11 cellular contexts compared by ENCODE assay signal in the genomic region with DNA sequence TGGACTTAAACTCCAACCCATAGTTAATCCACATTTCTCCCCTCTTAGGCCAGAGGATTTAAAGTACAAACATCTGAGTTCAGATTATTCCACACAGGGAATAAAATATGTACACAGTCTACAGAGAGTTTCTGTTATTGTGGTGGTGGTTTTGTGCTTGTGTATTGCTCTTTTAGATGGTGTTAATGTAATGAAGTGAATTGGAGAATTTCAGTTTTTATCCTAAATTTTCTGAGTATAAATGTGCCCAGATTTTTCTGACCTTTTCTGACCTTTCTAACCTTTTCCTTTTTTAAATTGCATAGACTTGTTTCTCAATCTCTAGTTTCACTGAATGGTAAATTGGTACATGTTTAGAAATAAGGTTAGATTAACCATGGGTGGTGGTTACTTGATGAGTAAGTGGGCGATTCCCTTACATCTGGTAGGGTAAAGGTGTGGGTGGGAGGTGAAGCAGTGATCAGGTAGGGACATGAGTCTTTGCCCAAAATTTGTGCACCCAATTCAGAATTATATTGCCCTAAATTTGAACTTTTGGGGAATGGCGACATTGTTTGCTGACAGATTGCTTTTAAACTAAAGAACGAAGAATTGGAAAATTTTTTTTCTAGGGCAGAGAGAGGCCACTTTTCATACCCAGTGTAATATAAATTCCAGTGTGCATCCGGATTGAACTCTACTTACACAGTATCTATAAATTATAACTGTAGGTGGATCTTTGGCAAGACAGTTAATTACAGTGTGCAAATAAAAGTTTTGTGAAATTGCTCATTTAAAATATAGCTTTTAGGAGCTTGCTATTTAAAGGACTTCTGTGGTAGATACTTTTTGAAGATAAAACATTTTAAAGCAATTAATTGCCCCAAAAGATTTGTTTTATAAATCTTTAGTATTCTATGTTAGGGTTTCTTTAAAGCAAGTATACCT.
A peak's percentile ranks its signal among the peaks of the same experiment; 100 is the strongest.
DNase-seq lines count a peak whose midpoint lies in the region; ATAC-seq and TF ChIP-seq lines count a peak whose summit lies in the region.
"Had no signal": no experiment of that assay in that cellular context is flagged by ENCODE, and none has a peak within 500 bp of the region (broad histone marks: within the 10 kb centered on the region; RNA-seq: fewer than 3 reads in every experiment).

No MANE protein-coding gene starts in this region.

- no peaks in the 10 kb centered on the region for H4K20me1 ChIP-seq in IMR-90 (ENCODE audit: insufficient read depth, low read length)

- TF ChIP-seq CTCF in IMR-90 (conservative IDR thresholded peaks at IDR 0.05; ENCODE audit: low read depth, low read length) (no peak), gastrocnemius medialis (IDR thresholded peaks at IDR 0.05 in 4 of 5, conservative IDR thresholded peaks at IDR 0.05 in 1 of 5) (no peak)

- no peaks in the 10 kb centered on the region for H3K9me3 ChIP-seq in IMR-90 (ENCODE audit: control insufficient read depth, insufficient read depth, low read length)
- H3K9me3 ChIP-seq in endocrine pancreas (ENCODE audit: control insufficient read depth, low read length), result no peaks in the 10 kb centered on the region
- H3K9me3 ChIP-seq in gastrocnemius medialis, result no peaks in the 10 kb centered on the region
- H3K9me3 ChIP-seq: left lung, transverse colon had no signal

- WGBS in IMR-90 (ENCODE audit: extremely low coverage in 2 of 2, insufficient read length in 1 of 2), 2 experiments, result no CpG with 5 or more reads among the region's 4 CpGs

- H3K27ac ChIP-seq in IMR-90 (ENCODE audit: insufficient read depth, low read length), result no peak overlapping the region
- peak overlapping the region; percentile 42 to 65 (median 60) for H3K27ac ChIP-seq in gastrocnemius medialis
- H3K27ac ChIP-seq: left lung, transverse colon had no signal

- DNase-seq in activated CD4-positive, alpha-beta T cell treated with anti-CD3 and anti-CD28 coated beads for 36 hours, result no peak
- no peak for DNase-seq in activated CD4-positive, alpha-beta T cell treated with anti-CD3 and anti-CD28 coated beads for 48 hours
- DNase-seq in IMR-90 (no peak), gastrocnemius medialis (no peak), hypothalamus (lab: John Stamatoyannopoulos, UW) (no peak), COLO829 (ENCODE audit: low spot score) (no peak)
- DNase-seq: effector memory CD4-positive, alpha-beta T cell had no signal

- CTCF ChIA-PET in activated CD4-positive, alpha-beta T cell treated with anti-CD3 and anti-CD28 coated beads for 36 hours (lab: Charles Lee), result interaction anchor here (0.6 kb wide), 1 partner anchor 134 kb away, joined by 4 read pairs; no protein-coding TSS in a partner anchor
- CTCF ChIA-PET in IMR-90 (lab: Yijun Ruan, JAX), result no interaction called here

- 0 out of 2 replicates have a peak overlapping the region, but pooled peaks have one; percentile 25 for H2AK5ac ChIP-seq in IMR-90 (ENCODE audit: low read depth, low read length)

- H2BK15ac ChIP-seq in IMR-90 (ENCODE audit: low read depth, low read length), result 0 out of 3 replicates have a peak overlapping the region, but pooled peaks have one; percentile 74

- no peak for TF ChIP-seq RAD21 in IMR-90 (IDR thresholded peaks at IDR 0.05; ENCODE audit: low read length)

- peaks cover 48% of the 10 kb centered on the region for H3K4me1 Mint-ChIP-seq in activated CD4-positive, alpha-beta T cell treated with anti-CD3 and anti-CD28 coated beads for 36 hours

- no peak overlapping the region for H2AFZ ChIP-seq in IMR-90 (replicated peaks; ENCODE audit: low read length, poor library complexity)

- in situ Hi-C loops in IMR-90 (cut with MboI; ENCODE audit: low sequenced_read_pairs), result no loop called here
- in situ Hi-C loops in gastrocnemius medialis (cut with MboI; ENCODE audit: low sequenced_read_pairs in 4 of 4), result no loop called here

- dilution Hi-C loops in IMR-90 (cut with HindIII; ENCODE audit: low sequenced_read_pairs, unreplicated experiment), result no loop called here

- H3K4me3 ChIP-seq in IMR-90 (ENCODE audit: insufficient read depth, low read depth, low read length) (no peak overlapping the region), endocrine pancreas (ENCODE audit: control insufficient read depth, insufficient read depth, low read length) (peak overlapping the region; percentile 81), gastrocnemius medialis (peak overlapping the region; percentile 22 to 39 (median 32))

- TF ChIP-seq POLR2A in IMR-90 (IDR thresholded peaks at IDR 0.05; ENCODE audit: low read depth, low read length), result no peak
- no peak for TF ChIP-seq POLR2A in gastrocnemius medialis (IDR thresholded peaks at IDR 0.05)

- H3K14ac ChIP-seq in IMR-90 (replicated peaks; ENCODE audit: low read depth, low read length), result no peak overlapping the region

- H4K8ac ChIP-seq in IMR-90 (ENCODE audit: low read depth in 2 of 2, low read length in 2 of 2), result no peak overlapping the region

- no TSS peak for BruUV-seq in IMR-90 (replicated peaks; lab: Mats Ljungman, UMichigan)

- H3K4ac ChIP-seq in IMR-90 (ENCODE audit: low read depth, low read length), result no peak overlapping the region

- H3K27me3 ChIP-seq in IMR-90 (ENCODE audit: control insufficient read depth, insufficient read depth, low read length) (no peaks in the 10 kb centered on the region), endocrine pancreas (ENCODE audit: control insufficient read depth, insufficient read depth, low read length) (no peaks in the 10 kb centered on the region), gastrocnemius medialis (no peaks in the 10 kb centered on the region)
- H3K27me3 ChIP-seq: left lung, transverse colon had no signal

- POLR2A ChIA-PET in activated CD4-positive, alpha-beta T cell treated with anti-CD3 and anti-CD28 coated beads for 36 hours (lab: Charles Lee), result no interaction called here
- POLR2A ChIA-PET in IMR-90 (lab: Charles Lee; ENCODE audit: unreplicated experiment), result no interaction called here

- H3K9me1 ChIP-seq in IMR-90 (ENCODE audit: insufficient read depth, low read length), result peaks cover 6% of the 10 kb centered on the region; the same call in 1 of the 2 replicates

- no peak overlapping the region for H3K18ac ChIP-seq in IMR-90 (ENCODE audit: low read depth, low read length)

- H3K27me3 Mint-ChIP-seq in activated CD4-positive, alpha-beta T cell treated with anti-CD3 and anti-CD28 coated beads for 36 hours, result peaks cover 2% of the 10 kb centered on the region

- H3K36me3 Mint-ChIP-seq in activated CD4-positive, alpha-beta T cell treated with anti-CD3 and anti-CD28 coated beads for 36 hours (ENCODE audit: low read depth), result no peaks in the 10 kb centered on the region

- ATAC-seq in activated CD4-positive, alpha-beta T cell treated with anti-CD3 and anti-CD28 coated beads for 36 hours, result no peak
- no peak for ATAC-seq in IMR-90 (ENCODE audit: low read depth)
- ATAC-seq in gastrocnemius medialis, result no peak
- ATAC-seq in GM18511 (IDR thresholded peaks at IDR 0.05; ENCODE audit: unreplicated experiment), result no peak

- intact Hi-C loops in activated CD4-positive, alpha-beta T cell treated with anti-CD3 and anti-CD28 coated beads for 36 hours (cut with DNase I, micrococcal nuclease), result loop anchor here in 1 of 2 experiments (10.0 kb wide), 2 partner anchors 341 to 801 kb away; a partner anchor contains a TSS
- intact Hi-C loops in IMR-90 (cut with micrococcal nuclease), result no loop called here
- intact Hi-C loops in gastrocnemius medialis (cut with DNase I; ENCODE audit: low total_unique reads), result no loop called here

- H3K4me1 ChIP-seq in IMR-90 (ENCODE audit: control insufficient read depth, insufficient read depth, low read length), result peaks cover 2% of the 10 kb centered on the region
- peaks cover 39% of the 10 kb centered on the region for H3K4me1 ChIP-seq in endocrine pancreas (ENCODE audit: control insufficient read depth, insufficient read depth, low read length)
- peaks cover 39 to 52% of the 10 kb centered on the region in 2 donors for H3K4me1 ChIP-seq in gastrocnemius medialis

- H3K36me3 ChIP-seq in IMR-90 (ENCODE audit: control insufficient read depth, insufficient read depth, low read length) (no peaks in the 10 kb centered on the region), endocrine pancreas (ENCODE audit: control insufficient read depth, insufficient read depth, low read length) (no peaks in the 10 kb centered on the region), gastrocnemius medialis (no peaks in the 10 kb centered on the region)
- H3K36me3 ChIP-seq: left lung, transverse colon had no signal

- no peak overlapping the region for H3K4me3 Mint-ChIP-seq in activated CD4-positive, alpha-beta T cell treated with anti-CD3 and anti-CD28 coated beads for 36 hours

- no peak overlapping the region for H2BK120ac ChIP-seq in IMR-90 (ENCODE audit: low read depth, low read length)

- H3K27ac Mint-ChIP-seq in activated CD4-positive, alpha-beta T cell treated with anti-CD3 and anti-CD28 coated beads for 36 hours, result peak overlapping the region; percentile 31

- no peak overlapping the region for H2BK20ac ChIP-seq in IMR-90 (ENCODE audit: low read depth, low read length)

- no peak overlapping the region for H2AK9ac ChIP-seq in IMR-90 (replicated peaks; ENCODE audit: low read depth, low read length, poor library complexity)

- H3K4me2 ChIP-seq in IMR-90 (ENCODE audit: low read depth, low read length), result no peak overlapping the region

- no peak overlapping the region for H4K5ac ChIP-seq in IMR-90 (ENCODE audit: low read depth, low read length)

- H2BK5ac ChIP-seq in IMR-90 (ENCODE audit: low read depth, low read length, poor library complexity, severe bottlenecking), result no peak overlapping the region

- no peak overlapping the region for H3K23ac ChIP-seq in IMR-90 (ENCODE audit: low read depth, low read length)

- H3K9me3 Mint-ChIP-seq in activated CD4-positive, alpha-beta T cell treated with anti-CD3 and anti-CD28 coated beads for 36 hours (ENCODE audit: low read depth), result no peaks in the 10 kb centered on the region

- H3K9ac ChIP-seq in IMR-90 (ENCODE audit: low read depth, low read length) (no peak overlapping the region), endocrine pancreas (ENCODE audit: control insufficient read depth, insufficient read depth, low read length) (no peak overlapping the region)

- H4K91ac ChIP-seq in IMR-90 (ENCODE audit: insufficient read depth, low read depth, low read length), result no peak overlapping the region

- no peak overlapping the region for H3K56ac ChIP-seq in IMR-90 (ENCODE audit: extremely low read depth, insufficient read depth, low read length)

- H3K79me1 ChIP-seq in IMR-90 (ENCODE audit: low read depth in 1 of 2, low read length in 2 of 2), result peaks cover 7 to 20% of the 10 kb centered on the region in 2 experiments; a peak in 3 of 4 replicates

TF ChIP-seq in IMR-90, 13 proteins besides CTCF, POLR2A, EP300 and RAD21 (continues in another document):
- TF ChIP-seq CHD1 (IDR thresholded peaks at IDR 0.05; ENCODE audit: low read depth, low read length) (no peak), MAFK (IDR thresholded peaks at IDR 0.05; ENCODE audit: low read depth, low read length) (no peak)
- TF ChIP-seq, protein P1, sequence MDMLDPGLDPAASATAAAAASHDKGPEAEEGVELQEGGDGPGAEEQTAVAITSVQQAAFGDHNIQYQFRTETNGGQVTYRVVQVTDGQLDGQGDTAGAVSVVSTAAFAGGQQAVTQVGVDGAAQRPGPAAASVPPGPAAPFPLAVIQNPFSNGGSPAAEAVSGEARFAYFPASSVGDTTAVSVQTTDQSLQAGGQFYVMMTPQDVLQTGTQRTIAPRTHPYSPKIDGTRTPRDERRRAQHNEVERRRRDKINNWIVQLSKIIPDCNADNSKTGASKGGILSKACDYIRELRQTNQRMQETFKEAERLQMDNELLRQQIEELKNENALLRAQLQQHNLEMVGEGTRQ (IDR thresholded peaks at IDR 0.05; ENCODE audit: low read depth, low read length), result no peak
